Comparison of ENCODE assay signal across 29 cellular contexts in the genomic region with DNA sequence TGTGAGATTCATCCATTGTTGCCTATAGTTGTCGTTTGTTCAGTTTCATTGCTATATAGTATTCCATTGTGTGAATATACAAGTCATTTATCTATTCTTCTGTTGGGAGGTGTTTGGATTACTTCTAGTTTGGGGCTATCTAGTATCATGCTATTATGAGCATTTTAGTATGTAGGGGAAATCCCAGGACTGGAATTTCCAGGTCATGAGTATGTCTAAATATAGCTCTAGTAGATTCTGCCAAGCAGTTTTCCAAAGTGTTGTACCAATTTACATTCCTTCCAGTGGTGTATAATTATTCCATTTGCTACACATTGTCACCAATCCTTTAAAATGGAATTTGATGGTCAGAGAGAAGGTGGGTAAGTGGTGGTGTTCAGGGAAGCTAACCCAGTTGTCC. TPM values are rescaled to one million over a fixed set of nuclear protein-coding genes. Genes with fewer than 3 reads are reported as not detected.
"Had no signal": no experiment of that assay in that cellular context is flagged by ENCODE, and none has a peak within 500 bp of the region (broad histone marks: within the 10 kb centered on the region; RNA-seq: fewer than 3 reads in every experiment).

No MANE protein-coding gene starts in this region.

- H3K36me3 Mint-ChIP-seq: activated CD4-positive, alpha-beta memory T cell treated with anti-CD3 and anti-CD28 coated beads for 36 hours; activated naive CD8-positive, alpha-beta T cell treated with anti-CD3 and anti-CD28 coated beads for 36 hours; memory B cell; stimulated activated effector memory CD8-positive, alpha-beta T cell treated with anti-CD3 and anti-CD28 coated beads, Interleukin-12 subunit alpha, Interleukin-12 subunit beta, amount 100 ng/mL, for 72 hours; type B pancreatic cell had no signal

- H3K36me3 ChIP-seq: esophagus muscularis mucosa, prostate gland, right lobe of liver had no signal

- DNase-seq: activated B cell treated with CpG ODN at 0.5 μM for 24 hours; activated CD4-positive, alpha-beta memory T cell treated with anti-CD3 and anti-CD28 coated beads for 36 hours; activated CD4-positive, alpha-beta T cell treated with anti-CD3 and anti-CD28 coated beads for 4 hours; activated gamma-delta T cell treated with Interleukin-2 at 50 U/mL for 16 hours; activated naive CD8-positive, alpha-beta T cell treated with anti-CD3 and anti-CD28 coated beads for 36 hours; activated T-cell treated with anti-CD3 and anti-CD28 coated beads for 4 hours; amniotic stem cell; body of pancreas; cortex of kidney; effector CD8-positive, alpha-beta T cell; hippocampal formation; islet precursor cell; mucosa of descending colon; naive B cell; right lobe of liver; stimulated activated CD4-positive, alpha-beta T cell treated with anti-CD3 and anti-CD28 coated beads, Interleukin-4, amount 100 ng/mL, for 24 hours; T-helper 1 cell; T-helper 9 cell; testis had no signal

- H3K4me1 ChIP-seq: prostate gland, right lobe of liver, testis had no signal

- H3K27ac Mint-ChIP-seq: activated B cell treated with CpG ODN at 0.5 μM for 24 hours; activated CD4-positive, alpha-beta memory T cell treated with anti-CD3 and anti-CD28 coated beads for 36 hours; activated naive CD8-positive, alpha-beta T cell treated with anti-CD3 and anti-CD28 coated beads for 36 hours; activated T-helper 1 cell treated with anti-CD3 and anti-CD28 coated beads, Interleukin-12 subunit alpha, Interleukin-12 subunit beta, Interleukin-2, Interleukin-4 antibody, amounts not matched to agents 30 ng/mL and 10 ng/mL and 1 ng/mL, durations not matched to agents 14 hours and 24 hours and 36 hours; memory B cell; stimulated activated effector memory CD8-positive, alpha-beta T cell treated with anti-CD3 and anti-CD28 coated beads, Interleukin-12 subunit alpha, Interleukin-12 subunit beta, amount 100 ng/mL, for 72 hours; type B pancreatic cell had no signal

- H3K9me3 Mint-ChIP-seq: activated B cell treated with CpG ODN at 0.5 μM for 24 hours; activated CD4-positive, alpha-beta memory T cell treated with anti-CD3 and anti-CD28 coated beads for 36 hours; activated naive CD8-positive, alpha-beta T cell treated with anti-CD3 and anti-CD28 coated beads for 36 hours; activated T-helper 1 cell treated with anti-CD3 and anti-CD28 coated beads, Interleukin-12 subunit alpha, Interleukin-12 subunit beta, Interleukin-2, Interleukin-4 antibody, amounts not matched to agents 30 ng/mL and 10 ng/mL and 1 ng/mL, durations not matched to agents 14 hours and 24 hours and 36 hours; central memory CD8-positive, alpha-beta T cell; memory B cell; stimulated activated effector memory CD8-positive, alpha-beta T cell treated with anti-CD3 and anti-CD28 coated beads, Interleukin-12 subunit alpha, Interleukin-12 subunit beta, amount 100 ng/mL, for 72 hours; type B pancreatic cell had no signal

- H3K4me1 Mint-ChIP-seq: activated naive CD8-positive, alpha-beta T cell treated with anti-CD3 and anti-CD28 coated beads for 36 hours; central memory CD8-positive, alpha-beta T cell; memory B cell; naive B cell; stimulated activated effector memory CD8-positive, alpha-beta T cell treated with anti-CD3 and anti-CD28 coated beads, Interleukin-12 subunit alpha, Interleukin-12 subunit beta, amount 100 ng/mL, for 72 hours had no signal

- H3K27ac ChIP-seq: body of pancreas, esophagus muscularis mucosa, prostate gland, right lobe of liver, testis had no signal

- H3K4me3 ChIP-seq: body of pancreas, esophagus muscularis mucosa, mucosa of descending colon, prostate gland, right lobe of liver, testis had no signal

- H3K27me3 ChIP-seq: body of pancreas, esophagus muscularis mucosa, testis had no signal

- H3K27me3 Mint-ChIP-seq: activated B cell treated with CpG ODN at 0.5 μM for 24 hours; activated naive CD8-positive, alpha-beta T cell treated with anti-CD3 and anti-CD28 coated beads for 36 hours; central memory CD8-positive, alpha-beta T cell; memory B cell; type B pancreatic cell had no signal

- H3K4me3 Mint-ChIP-seq: activated B cell treated with CpG ODN at 0.5 μM for 24 hours; activated CD4-positive, alpha-beta memory T cell treated with anti-CD3 and anti-CD28 coated beads for 36 hours; activated naive CD8-positive, alpha-beta T cell treated with anti-CD3 and anti-CD28 coated beads for 36 hours; activated T-helper 1 cell treated with anti-CD3 and anti-CD28 coated beads, Interleukin-12 subunit alpha, Interleukin-12 subunit beta, Interleukin-2, Interleukin-4 antibody, amounts not matched to agents 30 ng/mL and 10 ng/mL and 1 ng/mL, durations not matched to agents 14 hours and 24 hours and 36 hours; central memory CD8-positive, alpha-beta T cell; memory B cell; neural crest cell; stimulated activated effector memory CD8-positive, alpha-beta T cell treated with anti-CD3 and anti-CD28 coated beads, Interleukin-12 subunit alpha, Interleukin-12 subunit beta, amount 100 ng/mL, for 72 hours; type B pancreatic cell had no signal

- H3K9me3 ChIP-seq: body of pancreas, esophagus muscularis mucosa, mucosa of descending colon, prostate gland, right lobe of liver, testis had no signal

- ATAC-seq: body of pancreas; mucosa of descending colon; stimulated activated effector memory CD8-positive, alpha-beta T cell treated with anti-CD3 and anti-CD28 coated beads, Interleukin-12 subunit alpha, Interleukin-12 subunit beta, amount 100 ng/mL, for 72 hours had no signal

RNA-seq across cellular contexts. Expression of a gene that starts 30.1 kb away (rescaled TPM):
- total RNA-seq: activated B cell treated with CpG ODN at 0.5 μM for 24 hours, body of pancreas, glomerular endothelial cell, left lobe of liver, neural crest cell, right lobe of liver had no signal
